Comparison of ENCODE assay signal across 8 cellular contexts in genomic region chr2:24046930-24047702, GRCh38. TPM values are rescaled to one million over a fixed set of nuclear protein-coding genes. Genes with fewer than 3 reads are reported as not detected.
DNase-seq lines count a peak whose midpoint lies in the region; ATAC-seq and TF ChIP-seq lines count a peak whose summit lies in the region.

Gene WDCP (minus strand): TSS chr2:24047391. CDS start chr2:24039494, 7,897 bp downstream.

- H3K27me3 ChIP-seq in kidney epithelial cell (ENCODE audit: control insufficient read depth, insufficient read depth, low read length) = no peaks in the 10 kb centered on the region

- H3K4me3 ChIP-seq in kidney epithelial cell (ENCODE audit: low read depth, low read length) = peak within 1 kb of the TSS; percentile 76

- peak; percentile 87 for TF ChIP-seq POLR2A in GM19099 (IDR thresholded peaks at IDR 0.05; ENCODE audit: extremely low read depth, insufficient read length, low read depth)

- H3K36me3 ChIP-seq in kidney epithelial cell (ENCODE audit: control insufficient read depth, insufficient read depth, low read length) = no peaks in the 10 kb centered on the region

- no peaks in the 10 kb centered on the region for H3K36me3 Mint-ChIP-seq in chondrocyte (ENCODE audit: low read depth)

- peak within 1 kb of the TSS; percentile 85 for H3K4me3 Mint-ChIP-seq in chondrocyte (ENCODE audit: unreplicated experiment)

- H3K4me1 Mint-ChIP-seq in chondrocyte (ENCODE audit: low read depth) = peaks cover 24% of the 10 kb centered on the region

- DNase-seq in AG20443 (ENCODE audit: low spot score) (peak; percentile 95), NCI-H510A (lab: John Stamatoyannopoulos, UW) (peak; percentile 96), chondrocyte (ENCODE audit: low spot score) (peak; percentile 96), kidney epithelial cell (ENCODE audit: low read depth) (peak; percentile 96)
- peak; percentile 87 for DNase-seq in activated CD4-positive, alpha-beta T cell treated with anti-CD3 and anti-CD28 coated beads for 1 hour
- DNase-seq in stimulated activated CD4-positive, alpha-beta T cell treated with anti-CD3 and anti-CD28 coated beads, Interleukin-15, amount 100 ng/mL, for 48 hours (ENCODE audit: low read depth in 2 of 2) = peak; percentile 89 to 94

- H3K27ac Mint-ChIP-seq in chondrocyte (ENCODE audit: unreplicated experiment) = peak within 1 kb of the TSS; percentile 91

- TF ChIP-seq CTCF in chondrocyte (IDR thresholded peaks at IDR 0.05) (no peak), kidney epithelial cell (IDR thresholded peaks at IDR 0.05; ENCODE audit: insufficient read depth, low read length, poor library complexity, severe bottlenecking) (no peak)

- H3K27me3 Mint-ChIP-seq in chondrocyte (ENCODE audit: low read depth) = no peaks in the 10 kb centered on the region

- peak; percentile 98 for ATAC-seq in HG03432 (IDR thresholded peaks at IDR 0.05; ENCODE audit: unreplicated experiment)

- no peaks in the 10 kb centered on the region for H3K9me3 Mint-ChIP-seq in chondrocyte (ENCODE audit: low read depth)

RNA-seq across cellular contexts. Expression of gene WDCP, which starts in this region (rescaled TPM):
- total RNA-seq in chondrocyte = 10.6 to 12.6 TPM (median 12.5 TPM) in 3 replicates
- 7.3 and 8.2 TPM in 2 replicates for total RNA-seq in kidney epithelial cell

Comparison
In these comparisons a context has a peak if more than half of its experiments do, and no peak if none do; other contexts are left out.
1. Peak in every context shown above with its lines: DNase-seq, ATAC-seq and H3K4me3 ChIP-seq.